Comparison of ENCODE assay signal across 1 cellular context in the genomic region with DNA sequence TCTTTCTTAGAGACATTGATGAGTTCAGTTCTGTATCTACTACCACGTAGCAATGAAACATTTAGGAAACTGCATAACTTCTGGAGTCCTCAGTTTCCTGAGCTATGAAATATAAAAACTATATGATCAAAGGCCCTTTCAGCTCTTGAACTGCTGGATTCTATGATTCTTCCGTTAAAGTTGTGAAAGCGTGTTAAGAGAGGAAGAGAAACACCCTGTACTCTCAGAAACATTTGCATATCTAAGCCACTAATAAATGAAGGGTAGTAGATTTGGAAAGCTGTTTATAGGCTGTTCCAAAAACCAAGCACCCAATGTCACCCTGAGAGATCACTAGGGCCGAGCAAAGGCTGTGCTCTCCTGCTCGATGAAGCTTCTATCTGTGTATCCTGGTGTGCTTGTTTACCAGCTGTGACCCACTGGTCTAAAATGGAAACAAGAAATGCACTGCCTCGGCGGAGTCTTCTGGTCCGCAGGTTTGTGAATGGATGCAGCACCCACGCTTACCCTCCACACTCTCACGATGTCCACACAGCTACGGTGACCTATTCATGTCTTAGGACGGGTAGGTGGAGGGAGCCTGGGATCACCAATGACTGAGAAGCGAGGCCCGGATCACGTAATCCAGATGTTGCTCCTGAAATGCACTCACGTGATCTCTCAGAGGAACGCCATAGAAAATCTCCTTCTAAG.
TF ChIP-seq lines count a peak whose summit lies in the region.

No MANE protein-coding gene starts in this region.

TF ChIP-seq in GM12878, 131 proteins besides CTCF, POLR2A, EP300 and RAD21 (continued from another document):
- TF ChIP-seq SIX5 (IDR thresholded peaks at IDR 0.05; ENCODE audit: low read depth, low read length, severe bottlenecking) (no peak), WRNIP1 (IDR thresholded peaks at IDR 0.05; ENCODE audit: borderline replicate concordance, low read depth, low read length) (no peak), PAX8 (IDR thresholded peaks at IDR 0.05) (no peak), CBX5 (IDR thresholded peaks at IDR 0.05; ENCODE audit: low read depth) (no peak), YY1 (IDR thresholded peaks at IDR 0.05; ENCODE audit: low read depth, low read length) (no peak), TCF3 (IDR thresholded peaks at IDR 0.05; ENCODE audit: borderline replicate concordance, insufficient read depth, low read depth, low read length) (no peak), FOS (IDR thresholded peaks at IDR 0.05; ENCODE audit: borderline replicate concordance, extremely low read depth, insufficient read length) (no peak), MTA3 (IDR thresholded peaks at IDR 0.05; ENCODE audit: borderline replicate concordance, low read length) (no peak), ZSCAN29 (IDR thresholded peaks at IDR 0.05) (no peak)
- TF ChIP-seq, protein P1, sequence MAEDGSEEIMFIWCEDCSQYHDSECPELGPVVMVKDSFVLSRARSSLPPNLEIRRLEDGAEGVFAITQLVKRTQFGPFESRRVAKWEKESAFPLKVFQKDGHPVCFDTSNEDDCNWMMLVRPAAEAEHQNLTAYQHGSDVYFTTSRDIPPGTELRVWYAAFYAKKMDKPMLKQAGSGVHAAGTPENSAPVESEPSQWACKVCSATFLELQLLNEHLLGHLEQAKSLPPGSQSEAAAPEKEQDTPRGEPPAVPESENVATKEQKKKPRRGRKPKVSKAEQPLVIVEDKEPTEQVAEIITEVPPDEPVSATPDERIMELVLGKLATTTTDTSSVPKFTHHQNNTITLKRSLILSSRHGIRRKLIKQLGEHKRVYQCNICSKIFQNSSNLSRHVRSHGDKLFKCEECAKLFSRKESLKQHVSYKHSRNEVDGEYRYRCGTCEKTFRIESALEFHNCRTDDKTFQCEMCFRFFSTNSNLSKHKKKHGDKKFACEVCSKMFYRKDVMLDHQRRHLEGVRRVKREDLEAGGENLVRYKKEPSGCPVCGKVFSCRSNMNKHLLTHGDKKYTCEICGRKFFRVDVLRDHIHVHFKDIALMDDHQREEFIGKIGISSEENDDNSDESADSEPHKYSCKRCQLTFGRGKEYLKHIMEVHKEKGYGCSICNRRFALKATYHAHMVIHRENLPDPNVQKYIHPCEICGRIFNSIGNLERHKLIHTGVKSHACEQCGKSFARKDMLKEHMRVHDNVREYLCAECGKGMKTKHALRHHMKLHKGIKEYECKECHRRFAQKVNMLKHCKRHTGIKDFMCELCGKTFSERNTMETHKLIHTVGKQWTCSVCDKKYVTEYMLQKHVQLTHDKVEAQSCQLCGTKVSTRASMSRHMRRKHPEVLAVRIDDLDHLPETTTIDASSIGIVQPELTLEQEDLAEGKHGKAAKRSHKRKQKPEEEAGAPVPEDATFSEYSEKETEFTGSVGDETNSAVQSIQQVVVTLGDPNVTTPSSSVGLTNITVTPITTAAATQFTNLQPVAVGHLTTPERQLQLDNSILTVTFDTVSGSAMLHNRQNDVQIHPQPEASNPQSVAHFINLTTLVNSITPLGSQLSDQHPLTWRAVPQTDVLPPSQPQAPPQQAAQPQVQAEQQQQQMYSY (CRISPR knock-in tag; IDR thresholded peaks at IDR 0.05), result no peak
- TF ChIP-seq, protein P2, sequence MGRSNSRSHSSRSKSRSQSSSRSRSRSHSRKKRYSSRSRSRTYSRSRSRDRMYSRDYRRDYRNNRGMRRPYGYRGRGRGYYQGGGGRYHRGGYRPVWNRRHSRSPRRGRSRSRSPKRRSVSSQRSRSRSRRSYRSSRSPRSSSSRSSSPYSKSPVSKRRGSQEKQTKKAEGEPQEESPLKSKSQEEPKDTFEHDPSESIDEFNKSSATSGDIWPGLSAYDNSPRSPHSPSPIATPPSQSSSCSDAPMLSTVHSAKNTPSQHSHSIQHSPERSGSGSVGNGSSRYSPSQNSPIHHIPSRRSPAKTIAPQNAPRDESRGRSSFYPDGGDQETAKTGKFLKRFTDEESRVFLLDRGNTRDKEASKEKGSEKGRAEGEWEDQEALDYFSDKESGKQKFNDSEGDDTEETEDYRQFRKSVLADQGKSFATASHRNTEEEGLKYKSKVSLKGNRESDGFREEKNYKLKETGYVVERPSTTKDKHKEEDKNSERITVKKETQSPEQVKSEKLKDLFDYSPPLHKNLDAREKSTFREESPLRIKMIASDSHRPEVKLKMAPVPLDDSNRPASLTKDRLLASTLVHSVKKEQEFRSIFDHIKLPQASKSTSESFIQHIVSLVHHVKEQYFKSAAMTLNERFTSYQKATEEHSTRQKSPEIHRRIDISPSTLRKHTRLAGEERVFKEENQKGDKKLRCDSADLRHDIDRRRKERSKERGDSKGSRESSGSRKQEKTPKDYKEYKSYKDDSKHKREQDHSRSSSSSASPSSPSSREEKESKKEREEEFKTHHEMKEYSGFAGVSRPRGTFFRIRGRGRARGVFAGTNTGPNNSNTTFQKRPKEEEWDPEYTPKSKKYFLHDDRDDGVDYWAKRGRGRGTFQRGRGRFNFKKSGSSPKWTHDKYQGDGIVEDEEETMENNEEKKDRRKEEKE (IDR thresholded peaks at IDR 0.05), result no peak
